Comparison of ENCODE assay signal across 38 cellular contexts in the genomic region with DNA sequence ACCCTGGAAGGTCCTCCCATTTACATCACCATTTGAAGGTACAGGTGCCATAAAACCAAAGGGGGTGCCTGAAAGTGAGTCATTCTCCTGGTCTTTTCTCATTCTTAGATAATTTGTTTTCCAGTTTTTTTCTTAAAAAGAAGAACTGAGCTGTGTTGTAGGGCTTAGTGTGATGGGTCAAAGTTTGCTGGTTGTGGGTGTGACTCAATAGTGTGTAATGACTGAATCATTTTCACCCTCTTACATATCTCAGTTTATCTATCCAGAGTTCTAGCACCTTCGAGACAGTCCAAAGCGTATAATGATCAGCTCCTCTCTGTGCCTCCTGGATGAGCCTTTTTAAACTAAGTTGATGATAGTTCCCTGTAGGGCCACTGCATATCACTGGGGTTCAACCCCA. TPM values are rescaled to one million over a fixed set of nuclear protein-coding genes. Genes with fewer than 3 reads are reported as not detected.
"Had no signal": no experiment of that assay in that cellular context is flagged by ENCODE, and none has a peak within 500 bp of the region (broad histone marks: within the 10 kb centered on the region; RNA-seq: fewer than 3 reads in every experiment).

No MANE protein-coding gene starts in this region.

- H3K4me1 Mint-ChIP-seq: activated CD4-positive, alpha-beta memory T cell treated with anti-CD3 and anti-CD28 coated beads, Interleukin-2, amount 10 ng/mL, durations not matched to agents 7 days and 5 days; activated CD4-positive, alpha-beta T cell treated with anti-CD3 and anti-CD28 coated beads for 36 hours; activated CD4-positive, alpha-beta T cell treated with anti-CD3 and anti-CD28 coated beads, Interleukin-2, amount 10 ng/mL, durations not matched to agents 7 days and 5 days; activated CD8-positive, alpha-beta memory T cell treated with anti-CD3 and anti-CD28 coated beads, Interleukin-2, amount 10 ng/mL, durations not matched to agents 7 days and 5 days; activated naive CD4-positive, alpha-beta T cell treated with anti-CD3 and anti-CD28 coated beads, Interleukin-2, amount 10 ng/mL, durations not matched to agents 7 days and 5 days; activated naive CD4-positive, alpha-beta T cell treated with anti-CD3 and anti-CD28 coated beads, Interleukin-2, amount 50 U/mL, for 24 hours; activated naive CD8-positive, alpha-beta T cell treated with anti-CD3 and anti-CD28 coated beads for 36 hours; central memory CD8-positive, alpha-beta T cell; WTC11 had no signal

- H3K36me3 ChIP-seq: adrenal gland, brain microvascular endothelial cell, breast epithelium, cardiac muscle cell, WERI-Rb-1 had no signal

- H3K27me3 Mint-ChIP-seq: activated CD4-positive, alpha-beta memory T cell treated with anti-CD3 and anti-CD28 coated beads, Interleukin-2, amount 10 ng/mL, durations not matched to agents 7 days and 5 days; activated CD4-positive, alpha-beta T cell treated with anti-CD3 and anti-CD28 coated beads for 36 hours; activated CD4-positive, alpha-beta T cell treated with anti-CD3 and anti-CD28 coated beads, Interleukin-2, amount 10 ng/mL, durations not matched to agents 7 days and 5 days; activated CD8-positive, alpha-beta memory T cell treated with anti-CD3 and anti-CD28 coated beads, Interleukin-2, amount 10 ng/mL, durations not matched to agents 7 days and 5 days; activated naive CD8-positive, alpha-beta T cell treated with anti-CD3 and anti-CD28 coated beads for 36 hours; activated T-cell treated with anti-CD3 and anti-CD28 coated beads, Interleukin-2, amount 50 U/mL, for 24 hours had no signal

- H3K4me1 ChIP-seq: adrenal gland, body of pancreas, breast epithelium had no signal

- H3K27ac Mint-ChIP-seq: activated CD4-positive, alpha-beta memory T cell treated with anti-CD3 and anti-CD28 coated beads, Interleukin-2, amount 10 ng/mL, durations not matched to agents 7 days and 5 days; activated CD4-positive, alpha-beta T cell treated with anti-CD3 and anti-CD28 coated beads for 36 hours; activated CD4-positive, alpha-beta T cell treated with anti-CD3 and anti-CD28 coated beads, Interleukin-2, amount 10 ng/mL, durations not matched to agents 7 days and 5 days; activated CD8-positive, alpha-beta memory T cell treated with anti-CD3 and anti-CD28 coated beads, Interleukin-2, amount 10 ng/mL, durations not matched to agents 7 days and 5 days; activated CD8-positive, alpha-beta T cell treated with anti-CD3 and anti-CD28 coated beads, Interleukin-2, amount 10 ng/mL, durations not matched to agents 7 days and 5 days; activated naive CD4-positive, alpha-beta T cell treated with anti-CD3 and anti-CD28 coated beads, Interleukin-2, amount 10 ng/mL, durations not matched to agents 7 days and 5 days; activated naive CD4-positive, alpha-beta T cell treated with anti-CD3 and anti-CD28 coated beads, Interleukin-2, amount 50 U/mL, for 24 hours; activated naive CD8-positive, alpha-beta T cell treated with anti-CD3 and anti-CD28 coated beads for 36 hours; activated T-cell treated with anti-CD3 and anti-CD28 coated beads, Interleukin-2, amount 50 U/mL, for 24 hours; T-helper 1 cell treated with Interleukin-12 subunit alpha and Interleukin-12 subunit beta and Interleukin-4 antibody, amounts not matched to agents 30 μg/mL and 1 μg/mL, for 36 hours; T-helper 2 cell treated with Interferon-gamma antibody and Interleukin-4, amounts not matched to agents 5 μg/mL and 100 μg/mL, for 36 hours; WTC11 had no signal

- H3K27ac ChIP-seq: adrenal gland, body of pancreas, brain microvascular endothelial cell, breast epithelium, cardiac muscle cell, WERI-Rb-1 had no signal

- H3K9me3 Mint-ChIP-seq: activated naive CD4-positive, alpha-beta T cell treated with anti-CD3 and anti-CD28 coated beads, Interleukin-2, amount 50 U/mL, for 24 hours; activated T-cell treated with anti-CD3 and anti-CD28 coated beads, Interleukin-2, amount 50 U/mL, for 24 hours had no signal

- H3K4me3 Mint-ChIP-seq: activated CD4-positive, alpha-beta memory T cell treated with anti-CD3 and anti-CD28 coated beads, Interleukin-2, amount 10 ng/mL, durations not matched to agents 7 days and 5 days; activated CD4-positive, alpha-beta T cell treated with anti-CD3 and anti-CD28 coated beads for 36 hours; activated CD4-positive, alpha-beta T cell treated with anti-CD3 and anti-CD28 coated beads, Interleukin-2, amount 10 ng/mL, durations not matched to agents 7 days and 5 days; activated CD8-positive, alpha-beta memory T cell treated with anti-CD3 and anti-CD28 coated beads, Interleukin-2, amount 10 ng/mL, durations not matched to agents 7 days and 5 days; activated CD8-positive, alpha-beta T cell treated with anti-CD3 and anti-CD28 coated beads, Interleukin-2, amount 10 ng/mL, durations not matched to agents 7 days and 5 days; activated naive CD4-positive, alpha-beta T cell treated with anti-CD3 and anti-CD28 coated beads, Interleukin-2, amount 10 ng/mL, durations not matched to agents 7 days and 5 days; activated naive CD4-positive, alpha-beta T cell treated with anti-CD3 and anti-CD28 coated beads, Interleukin-2, amount 50 U/mL, for 24 hours; activated naive CD8-positive, alpha-beta T cell treated with anti-CD3 and anti-CD28 coated beads for 36 hours; activated T-cell treated with anti-CD3 and anti-CD28 coated beads, Interleukin-2, amount 50 U/mL, for 24 hours; central memory CD8-positive, alpha-beta T cell; T-helper 1 cell treated with Interleukin-12 subunit alpha and Interleukin-12 subunit beta and Interleukin-4 antibody, amounts not matched to agents 30 μg/mL and 1 μg/mL, for 36 hours; T-helper 2 cell treated with Interferon-gamma antibody and Interleukin-4, amounts not matched to agents 5 μg/mL and 100 μg/mL, for 36 hours; WTC11 had no signal

- H3K36me3 Mint-ChIP-seq: activated CD8-positive, alpha-beta memory T cell treated with anti-CD3 and anti-CD28 coated beads, Interleukin-2, amount 10 ng/mL, durations not matched to agents 7 days and 5 days; activated naive CD4-positive, alpha-beta T cell treated with anti-CD3 and anti-CD28 coated beads, Interleukin-2, amount 10 ng/mL, durations not matched to agents 7 days and 5 days had no signal

- H3K4me3 ChIP-seq: adrenal gland, body of pancreas, breast epithelium, cardiac muscle cell had no signal

- DNase-seq: activated CD4-positive, alpha-beta memory T cell treated with anti-CD3 and anti-CD28 coated beads, Interleukin-2, amount 10 ng/mL, durations not matched to agents 7 days and 5 days; activated CD4-positive, alpha-beta T cell treated with anti-CD3 and anti-CD28 coated beads for 1 hour; activated CD4-positive, alpha-beta T cell treated with anti-CD3 and anti-CD28 coated beads for 36 hours; activated CD4-positive, alpha-beta T cell treated with anti-CD3 and anti-CD28 coated beads for 48 hours; activated CD4-positive, alpha-beta T cell treated with anti-CD3 and anti-CD28 coated beads, Interleukin-2, amount 10 ng/mL, durations not matched to agents 7 days and 5 days; activated CD4-positive, alpha-beta T cell treated with anti-CD3 and anti-CD28 coated beads, Interleukin-2, amount 50 U/mL, for 48 hours; activated CD4-positive, CD25-positive, alpha-beta regulatory T cell; activated CD8-positive, alpha-beta memory T cell treated with anti-CD3 and anti-CD28 coated beads for 24 hours; activated CD8-positive, alpha-beta memory T cell treated with anti-CD3 and anti-CD28 coated beads, Interleukin-2, amount 10 ng/mL, durations not matched to agents 7 days and 5 days; activated CD8-positive, alpha-beta memory T cell treated with anti-CD3 and anti-CD28 coated beads, Interleukin-2, amount 50 U/mL, for 48 hours; activated CD8-positive, alpha-beta T cell treated with anti-CD3 and anti-CD28 coated beads, Interleukin-2, amount 10 ng/mL, durations not matched to agents 7 days and 5 days; activated effector memory CD4-positive, alpha-beta T cell treated with anti-CD3 and anti-CD28 coated beads, Interleukin-2, amount 50 U/mL, for 16 hours; activated gamma-delta T cell treated with Interleukin-2 at 50 U/mL for 16 hours; activated naive CD4-positive, alpha-beta T cell; activated naive CD4-positive, alpha-beta T cell treated with anti-CD3 and anti-CD28 coated beads, Interleukin-2, amount 10 ng/mL, durations not matched to agents 7 days and 5 days; activated naive CD8-positive, alpha-beta T cell treated with anti-CD3 and anti-CD28 coated beads for 36 hours; activated T-cell treated with anti-CD3 and anti-CD28 coated beads, Interleukin-2, amount 50 U/mL, for 24 hours; activated T-cell treated with anti-CD3 and anti-CD28 coated beads, Interleukin-2, amount 50 U/mL, for 48 hours; adrenal gland; amniotic stem cell; aorta; body of pancreas; brain microvascular endothelial cell; caudate nucleus; cerebellar nuclear complex; T-helper 1 cell; T-helper 2 cell; T-helper 9 cell; WERI-Rb-1 had no signal

- ATAC-seq: activated CD4-positive, alpha-beta T cell treated with anti-CD3 and anti-CD28 coated beads for 36 hours; activated CD4-positive, CD25-positive, alpha-beta regulatory T cell treated with anti-CD3 and anti-CD28 coated beads, Interleukin-2, amount 50 U/mL, for 24 hours; activated CD8-positive, alpha-beta memory T cell treated with anti-CD3 and anti-CD28 coated beads, Interleukin-2, amount 10 ng/mL, durations not matched to agents 7 days and 5 days; activated CD8-positive, alpha-beta T cell treated with anti-CD3 and anti-CD28 coated beads, Interleukin-2, amount 10 ng/mL, durations not matched to agents 7 days and 5 days; body of pancreas; WTC11 had no signal

- H3K27me3 ChIP-seq: adrenal gland, body of pancreas, brain microvascular endothelial cell, breast epithelium, cardiac muscle cell had no signal

- H3K9me3 ChIP-seq: adrenal gland, body of pancreas, breast epithelium had no signal

RNA-seq across cellular contexts. Expression of a gene that starts 32.6 kb away (rescaled TPM):
- total RNA-seq: aorta, body of pancreas, cardiac muscle cell, chondrocyte had no signal
- polyA plus RNA-seq: cardiac muscle cell had no signal
